ENCODE assay signal across 19 cellular contexts in genomic region chr12:51488281-51488680, GRCh38.
"Had no signal": no experiment of that assay in that cellular context is flagged by ENCODE, and none has a peak within 500 bp of the region (broad histone marks: within the 10 kb centered on the region; RNA-seq: fewer than 3 reads in every experiment).

No MANE protein-coding gene starts in this region.

- H3K4me3 ChIP-seq: coronary artery, dorsolateral prefrontal cortex, esophagus muscularis mucosa, gastroesophageal sphincter, heart left ventricle, hepatocyte, left lung, lower lobe of right lung, mucosa of descending colon had no signal

- DNase-seq: dermis blood vessel endothelial cell; dorsolateral prefrontal cortex; effector CD4-positive, alpha-beta T cell; effector memory CD4-positive, alpha-beta T cell; foreskin keratinocyte; heart left ventricle; hypothalamus; immature natural killer cell; left cardiac atrium; left lung; left ventricle myocardium superior; lower lobe of right lung; mesenchymal stem cell; mucosa of descending colon; naive B cell had no signal
